8 cellular contexts compared by ENCODE assay signal in genomic region chr11:65541093-65542010, GRCh38.
DNase-seq lines count a peak whose midpoint lies in the region; ATAC-seq and TF ChIP-seq lines count a peak whose summit lies in the region.

No MANE protein-coding gene starts in this region.

- peaks cover 12% of the 10 kb centered on the region for H3K27me3 ChIP-seq in OCI-LY3 (ENCODE audit: low read depth, low read length)
- H3K27me3 ChIP-seq in parathyroid adenoma (ENCODE audit: control insufficient read depth, insufficient read depth, low read length), result no peaks in the 10 kb centered on the region

- no peak overlapping the region for H3K27ac ChIP-seq in OCI-LY3 (ENCODE audit: low read length)
- H3K27ac ChIP-seq in parathyroid adenoma, result peak overlapping the region; percentile 49

- no peak for ATAC-seq in HG03378 (IDR thresholded peaks at IDR 0.05; ENCODE audit: unreplicated experiment)

- H3K4me1 ChIP-seq in OCI-LY3 (ENCODE audit: low read length) (peaks cover 15% of the 10 kb centered on the region), parathyroid adenoma (no peaks in the 10 kb centered on the region)

- no peaks in the 10 kb centered on the region for H3K79me2 ChIP-seq in OCI-LY3 (ENCODE audit: low read length)
- no peaks in the 10 kb centered on the region for H3K79me2 ChIP-seq in parathyroid adenoma

- H3K4me3 ChIP-seq in OCI-LY3 (ENCODE audit: low read length), result peak overlapping the region; percentile 84
- peak overlapping the region; percentile 41 for H3K4me3 ChIP-seq in epithelial cell of esophagus (ENCODE audit: low read length)
- H3K4me3 ChIP-seq in parathyroid adenoma (ENCODE audit: low read depth, low read length), result no peak overlapping the region

- H3K9me3 ChIP-seq in OCI-LY3 (ENCODE audit: insufficient read depth, low read length), result no peaks in the 10 kb centered on the region
- no peaks in the 10 kb centered on the region for H3K9me3 ChIP-seq in parathyroid adenoma (ENCODE audit: control insufficient read depth, low read length)

- no peak for TF ChIP-seq CTCF in OCI-LY3 (IDR thresholded peaks at IDR 0.05; ENCODE audit: low read depth, low read length)
- no peak for TF ChIP-seq CTCF in epithelial cell of esophagus (IDR thresholded peaks at IDR 0.05; ENCODE audit: insufficient read depth, low read depth, low read length, missing control alignments)
- no peak for TF ChIP-seq CTCF in parathyroid adenoma (IDR thresholded peaks at IDR 0.05)

- H3K36me3 ChIP-seq in OCI-LY3 (replicated peaks; ENCODE audit: low read depth, low read length) (peaks cover 19% of the 10 kb centered on the region), parathyroid adenoma (ENCODE audit: control insufficient read depth, insufficient read depth, low read length) (no peaks in the 10 kb centered on the region)

- H3K9ac ChIP-seq in OCI-LY3 (ENCODE audit: low read length), result peak overlapping the region; percentile 60; the same call in 1 of the 2 replicates
- H3K9ac ChIP-seq in parathyroid adenoma, result no peak overlapping the region

- H2AFZ ChIP-seq in OCI-LY3 (ENCODE audit: low read depth, low read length) (no peak overlapping the region), parathyroid adenoma (no peak overlapping the region)

- DNase-seq in DMS53 (lab: John Stamatoyannopoulos, UW) (peak; percentile 89), epithelial cell of esophagus (ENCODE audit: low read depth) (peak; percentile 86), cortex of kidney (lab: John Stamatoyannopoulos, UW) (no peak), midbrain (lab: John Stamatoyannopoulos, UW) (no peak), RPMI8226 (no peak)

- H3K4me2 ChIP-seq in OCI-LY3 (ENCODE audit: low read length) (peak overlapping the region; percentile 91), parathyroid adenoma (ENCODE audit: low read length) (peak overlapping the region; percentile 73)

- H4K20me1 ChIP-seq in OCI-LY3 (ENCODE audit: insufficient read depth, low read length), result no peaks in the 10 kb centered on the region

Comparison
In these comparisons a context has a peak if more than half of its experiments do, and no peak if none do; other contexts are left out.
1. DNase-seq: peak in DMS53 (single experiment) and epithelial cell of esophagus (single experiment); none in cortex of kidney (single experiment), midbrain (single experiment) and RPMI8226 (single experiment).